ENCODE assay signal across 13 cellular contexts in the genomic region with DNA sequence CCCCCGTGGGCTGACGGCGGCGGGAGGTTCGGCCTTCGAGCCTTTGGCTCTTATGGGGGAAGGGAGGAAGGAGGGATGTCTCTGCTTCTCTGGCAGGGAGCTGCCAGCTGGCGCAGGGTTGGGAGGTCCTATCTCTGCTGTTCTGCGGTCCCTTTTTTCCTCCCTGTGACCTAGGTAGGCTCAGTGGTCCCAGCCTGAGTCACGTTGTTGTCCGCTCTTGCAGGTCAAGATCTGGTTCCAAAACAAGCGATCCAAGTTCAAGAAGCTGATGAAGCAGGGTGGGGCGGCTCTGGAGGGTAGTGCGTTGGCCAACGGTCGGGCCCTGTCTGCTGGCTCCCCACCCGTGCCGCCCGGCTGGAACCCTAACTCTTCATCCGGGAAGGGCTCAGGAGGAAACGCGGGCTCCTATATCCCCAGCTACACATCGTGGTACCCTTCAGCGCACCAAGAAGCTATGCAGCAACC. TPM values are rescaled to one million over a fixed set of nuclear protein-coding genes. Genes with fewer than 3 reads are reported as not detected.
DNase-seq lines count a peak whose midpoint lies in the region; ATAC-seq, FAIRE-seq and TF ChIP-seq lines count a peak whose summit lies in the region.
"Had no signal": no experiment of that assay in that cellular context is flagged by ENCODE, and none has a peak within 500 bp of the region (broad histone marks: within the 10 kb centered on the region; RNA-seq: fewer than 3 reads in every experiment).

No MANE protein-coding gene starts in this region.

- no peaks in the 10 kb centered on the region for H3K36me3 Mint-ChIP-seq in activated CD8-positive, alpha-beta T cell treated with anti-CD3 and anti-CD28 coated beads for 36 hours (ENCODE audit: low read depth)
- H3K36me3 Mint-ChIP-seq in stimulated activated naive B cell treated with anti-CD40 and anti-IgM and Interleukin-4, amounts not matched to agents 10 μg/mL and 1 μg/mL and 100 μg/mL, for 72 hours = peaks cover 10 to 15% of the 10 kb centered on the region in 2 donors

- no peak for TF ChIP-seq CTCF in activated CD8-positive, alpha-beta T cell treated with anti-CD3 and anti-CD28 coated beads for 36 hours (IDR thresholded peaks at IDR 0.05)

- H3K27ac Mint-ChIP-seq in activated CD8-positive, alpha-beta T cell treated with anti-CD3 and anti-CD28 coated beads for 36 hours = no peak overlapping the region
- peak overlapping the region; percentile 92 for H3K27ac Mint-ChIP-seq in stimulated activated naive B cell treated with anti-CD40 and anti-IgM and Interleukin-4, amounts not matched to agents 10 μg/mL and 1 μg/mL and 100 μg/mL, for 72 hours

- DNase-seq in activated T-cell treated with anti-CD3 and anti-CD28 coated beads, Interleukin-2, amount 50 U/mL, for 1 hour = peak; percentile 27
- DNase-seq in activated T-cell treated with anti-CD3 and anti-CD28 coated beads for 4 hours = no peak
- DNase-seq in activated CD8-positive, alpha-beta T cell treated with anti-CD3 and anti-CD28 coated beads for 36 hours = no peak
- DNase-seq in stimulated activated naive B cell treated with anti-CD40 and anti-IgM and Interleukin-4, amounts not matched to agents 10 μg/mL and 1 μg/mL and 100 μg/mL, for 72 hours = no peak
- no peak for DNase-seq in mucosa of gallbladder (ENCODE audit: low spot score)
- DNase-seq in C1 segment of cervical spinal cord (lab: John Stamatoyannopoulos, UW) = no peak
- DNase-seq in HTR-8/SVneo (ENCODE audit: insufficient read length, low spot score) = no peak
- DNase-seq: NCI-H2029 treated with DMSO at 0.1 percent for 48 hours; stimulated activated CD4-positive, alpha-beta T cell treated with anti-CD3 and anti-CD28 coated beads, Interleukin-4, amount 100 ng/mL, for 4 hours had no signal

- peaks cover 46% of the 10 kb centered on the region for H3K4me1 Mint-ChIP-seq in activated CD8-positive, alpha-beta T cell treated with anti-CD3 and anti-CD28 coated beads for 36 hours (ENCODE audit: low read depth)
- H3K4me1 Mint-ChIP-seq in stimulated activated naive B cell treated with anti-CD40 and anti-IgM and Interleukin-4, amounts not matched to agents 10 μg/mL and 1 μg/mL and 100 μg/mL, for 72 hours = peaks cover 31 to 53% of the 10 kb centered on the region in 2 donors

- CTCF ChIA-PET in activated CD8-positive, alpha-beta T cell treated with anti-CD3 and anti-CD28 coated beads for 36 hours (lab: Charles Lee) = interaction anchor here (1.2 to 4.5 kb wide), 4 partner anchors 8 to 18 kb away, joined by 5 to 43 read pairs (median 8); no protein-coding TSS in a partner anchor

- H3K9me3 Mint-ChIP-seq in activated CD8-positive, alpha-beta T cell treated with anti-CD3 and anti-CD28 coated beads for 36 hours = no peaks in the 10 kb centered on the region
- peaks cover 4 to 9% of the 10 kb centered on the region in 2 donors for H3K9me3 Mint-ChIP-seq in stimulated activated naive B cell treated with anti-CD40 and anti-IgM and Interleukin-4, amounts not matched to agents 10 μg/mL and 1 μg/mL and 100 μg/mL, for 72 hours

- no peak for ATAC-seq in activated CD8-positive, alpha-beta T cell treated with anti-CD3 and anti-CD28 coated beads for 36 hours
- ATAC-seq in stimulated activated naive B cell treated with anti-CD40 and anti-IgM and Interleukin-4, amounts not matched to agents 10 μg/mL and 1 μg/mL and 100 μg/mL, for 72 hours (replicated peaks) = no peak

- no peak for FAIRE-seq in HTR-8/SVneo (lab: Jason Lieb, UNC)
- FAIRE-seq: islet of Langerhans had no signal

- H3K9me3 ChIP-seq in iPS-15b (ENCODE audit: control insufficient read depth, insufficient read depth, low read length) = no peaks in the 10 kb centered on the region
- H3K9me3 ChIP-seq: thoracic aorta had no signal

- peak overlapping the region; percentile 9 for H3K4me3 Mint-ChIP-seq in activated CD8-positive, alpha-beta T cell treated with anti-CD3 and anti-CD28 coated beads for 36 hours
- peak overlapping the region; percentile 51 to 66 for H3K4me3 Mint-ChIP-seq in stimulated activated naive B cell treated with anti-CD40 and anti-IgM and Interleukin-4, amounts not matched to agents 10 μg/mL and 1 μg/mL and 100 μg/mL, for 72 hours

- H3K27me3 ChIP-seq in iPS-15b (ENCODE audit: control insufficient read depth, insufficient read depth, low read length) = peaks cover 98% of the 10 kb centered on the region

- H3K4me1 ChIP-seq in iPS-15b (ENCODE audit: control insufficient read depth, insufficient read depth, low read length) = peaks cover 9% of the 10 kb centered on the region

- no peak overlapping the region for H3K9ac ChIP-seq in iPS-15b (ENCODE audit: low read depth, low read length)
- H3K9ac ChIP-seq: BLaER1 treated with 17β-estradiol and CSF1 and Interleukin-3, amounts not matched to agents 10 nM and 100 nM had no signal

- no peaks in the 10 kb centered on the region for H3K36me3 ChIP-seq in iPS-15b (ENCODE audit: control insufficient read depth, insufficient read depth, low read length)
- H3K36me3 ChIP-seq: BLaER1 treated with 17β-estradiol and CSF1 and Interleukin-3, amounts not matched to agents 10 nM and 100 nM; thoracic aorta had no signal

- H3K27me3 Mint-ChIP-seq in activated CD8-positive, alpha-beta T cell treated with anti-CD3 and anti-CD28 coated beads for 36 hours = peaks cover 89% of the 10 kb centered on the region
- peaks cover 86% of the 10 kb centered on the region in 2 donors for H3K27me3 Mint-ChIP-seq in stimulated activated naive B cell treated with anti-CD40 and anti-IgM and Interleukin-4, amounts not matched to agents 10 μg/mL and 1 μg/mL and 100 μg/mL, for 72 hours

- H3K4me3 ChIP-seq in iPS-15b (ENCODE audit: low read depth, low read length) = peak overlapping the region; percentile 58
- H3K4me3 ChIP-seq: thoracic aorta had no signal

- intact Hi-C loops in activated CD8-positive, alpha-beta T cell treated with anti-CD3 and anti-CD28 coated beads for 36 hours (cut with micrococcal nuclease) = no loop called here

- POLR2A ChIA-PET in activated CD8-positive, alpha-beta T cell treated with anti-CD3 and anti-CD28 coated beads for 36 hours (lab: Charles Lee) = interaction anchor here (0.7 kb wide), 1 partner anchor 8 kb away, joined by 3 read pairs; no protein-coding TSS in a partner anchor

RNA-seq across cellular contexts. Expression of gene DLX1, which starts 2.5 kb away (rescaled TPM):
- not detected for total RNA-seq in activated CD8-positive, alpha-beta T cell treated with anti-CD3 and anti-CD28 coated beads for 36 hours
- 0.46 TPM for total RNA-seq in mucosa of gallbladder

RNA-seq across cellular contexts. Expression of gene DLX2, which starts 14.9 kb away (rescaled TPM):
- not detected for total RNA-seq in activated CD8-positive, alpha-beta T cell treated with anti-CD3 and anti-CD28 coated beads for 36 hours
- total RNA-seq in mucosa of gallbladder = 0.14 TPM
